ENCODE assay signal across 8 cellular contexts in genomic region chr11:100682247-100682969, GRCh38. TPM values are rescaled to one million over a fixed set of nuclear protein-coding genes. Genes with fewer than 3 reads are reported as not detected.
DNase-seq lines count a peak whose midpoint lies in the region; ATAC-seq, FAIRE-seq and TF ChIP-seq lines count a peak whose summit lies in the region.

No MANE protein-coding gene starts in this region.

- DNase-seq in PC-3 = peak; percentile 78
- DNase-seq in fibroblast of gingiva (ENCODE audit: low read depth) = peak; percentile 19
- DNase-seq in small intestine = peak; percentile 17
- no peak for DNase-seq in NCI-H187 (lab: John Stamatoyannopoulos, UW)
- no peak for DNase-seq in globus pallidus (ENCODE audit: low spot score)

- BruUV-seq in PC-3 (replicated peaks; lab: Mats Ljungman, UMichigan) = no TSS peak

- TF ChIP-seq CTCF in GM12873 (IDR thresholded peaks at IDR 0.05; ENCODE audit: insufficient read depth, low read depth, low read length, missing control alignments) = peak; percentile 38
- TF ChIP-seq CTCF in PC-3 (conservative IDR thresholded peaks at IDR 0.05; ENCODE audit: low read depth, low read length) = peak; percentile 75

- H3K9me2 ChIP-seq in PC-3 (replicated peaks; ENCODE audit: low read length) = no peaks in the 10 kb centered on the region

- no peaks in the 10 kb centered on the region for H3K36me3 ChIP-seq in PC-3 (ENCODE audit: low read depth, low read length)
- H3K36me3 ChIP-seq in small intestine (ENCODE audit: control insufficient read depth in 2 of 2, insufficient read depth in 2 of 2, low read length in 2 of 2) = no peaks in the 10 kb centered on the region

- H2AFZ ChIP-seq in PC-3 (ENCODE audit: low read length) = no peak overlapping the region

- CTCF ChIA-PET in PC-3 (lab: Charles Lee) = interaction anchor here (0.6 to 2.1 kb wide), 3 partner anchors 94 to 146 kb away, joined by 3 to 10 read pairs (median 7); no protein-coding TSS in a partner anchor

- peaks cover 17% of the 10 kb centered on the region for H3F3A ChIP-seq in PC-3 (ENCODE audit: low read length, unreplicated experiment)

- intact Hi-C loops in PC-3 (cut with micrococcal nuclease) = loop anchor here (1.0 kb wide), 2 partner anchors 146 to 173 kb away; no protein-coding TSS in a partner anchor

- POLR2A ChIA-PET in PC-3 (lab: Charles Lee; ENCODE audit: unreplicated experiment) = interaction anchor here (0.6 kb wide), 2 partner anchors 145 to 147 kb away, joined by 3 to 5 read pairs; no protein-coding TSS in a partner anchor

- H4K20me1 ChIP-seq in PC-3 (ENCODE audit: low read length) = no peaks in the 10 kb centered on the region

- H3K9ac ChIP-seq in PC-3 (ENCODE audit: low read length) = peak overlapping the region; percentile 61

- H3K4me2 ChIP-seq in PC-3 (ENCODE audit: low read length) = no peak overlapping the region

- no peak for FAIRE-seq in small intestine (lab: Jason Lieb, UNC)

- no peaks in the 10 kb centered on the region for H3K79me2 ChIP-seq in PC-3 (ENCODE audit: low read length)

- H3K27me3 ChIP-seq in PC-3 (ENCODE audit: low read length) (no peaks in the 10 kb centered on the region), small intestine (ENCODE audit: control insufficient read depth in 2 of 2, insufficient read depth in 2 of 2, low read length in 2 of 2) (no peaks in the 10 kb centered on the region)

- H3K27ac ChIP-seq in PC-3 (ENCODE audit: low read length) (peak overlapping the region; percentile 89), small intestine (ENCODE audit: low read depth in 1 of 2, low read length in 1 of 2) (no peak overlapping the region)

- 39 to 63% (median 62%) methylated on average over 2 of the region's 2 CpGs for WGBS in small intestine, 3 donors

- H3K4me1 ChIP-seq in PC-3 (ENCODE audit: insufficient read depth, low read length) = peaks cover 59% of the 10 kb centered on the region
- H3K4me1 ChIP-seq in small intestine (ENCODE audit: control insufficient read depth in 2 of 2, insufficient read depth in 1 of 2, low read depth in 1 of 2, low read length in 1 of 2) = no peaks in the 10 kb centered on the region

- H3K4me3 ChIP-seq in PC-3 (ENCODE audit: low read length) (no peak overlapping the region), small intestine (ENCODE audit: low read depth in 1 of 2, low read length in 2 of 2) (no peak overlapping the region)

- no peaks in the 10 kb centered on the region for H3K9me3 ChIP-seq in PC-3 (ENCODE audit: low read length)
- no peaks in the 10 kb centered on the region for H3K9me3 ChIP-seq in small intestine (ENCODE audit: control insufficient read depth, low read depth)

- ATAC-seq in PC-3 (no peak), HG02973 (IDR thresholded peaks at IDR 0.05; ENCODE audit: unreplicated experiment) (no peak), GM18502 (IDR thresholded peaks at IDR 0.05; ENCODE audit: poor library complexity, unreplicated experiment) (no peak)

RNA-seq across cellular contexts. Expression of gene ARHGAP42, which starts 4.7 kb away (rescaled TPM):
- 11.0 and 12.1 TPM in 2 replicates for total RNA-seq in PC-3 (2014; rRNA removed)
- 10 to 100 TPM in 2 of 3 donors, 1 to 10 TPM in 1; 4.3 to 17.0 (median 14.3) TPM for polyA plus RNA-seq in small intestine

Comparison
In these comparisons a context has a peak if more than half of its experiments do, and no peak if none do; other contexts are left out.
1. DNase-seq: peak in PC-3 (single experiment), fibroblast of gingiva (single experiment) and small intestine (single experiment); none in NCI-H187 (0 of 2) and globus pallidus (single experiment).